ENCODE assay signal across 16 cellular contexts in the genomic region with DNA sequence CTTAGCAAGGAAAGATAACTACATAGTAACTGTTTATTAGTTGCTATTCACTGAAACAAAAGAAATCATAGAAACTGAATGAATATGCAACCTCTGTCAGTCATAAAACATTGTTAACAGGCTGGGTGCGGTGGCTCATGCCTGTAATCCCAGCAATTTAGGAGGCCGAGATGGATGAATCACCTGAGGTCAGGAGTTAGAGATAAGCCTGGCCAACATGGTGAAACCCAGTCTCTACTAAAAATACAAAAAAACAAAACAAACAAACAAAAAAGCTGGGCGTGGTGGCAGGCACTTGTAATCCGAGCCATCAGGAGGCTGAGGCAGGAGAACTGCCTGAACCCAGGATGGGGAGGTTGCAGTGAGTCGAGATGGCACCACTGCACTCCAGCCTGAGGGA. TPM values are rescaled to one million over a fixed set of nuclear protein-coding genes. Genes with fewer than 3 reads are reported as not detected.
"Had no signal": no experiment of that assay in that cellular context is flagged by ENCODE, and none has a peak within 500 bp of the region (broad histone marks: within the 10 kb centered on the region; RNA-seq: fewer than 3 reads in every experiment).

No MANE protein-coding gene starts in this region.

- H3K4me2 ChIP-seq: neural progenitor cell had no signal

- H3K36me3 ChIP-seq: gastroesophageal sphincter, heart right ventricle, neural progenitor cell, pancreas, stomach had no signal

- H2AFZ ChIP-seq: neural progenitor cell had no signal

- DNase-seq: activated CD4-positive, alpha-beta T cell treated with anti-CD3 and anti-CD28 coated beads, Interleukin-2, amount 10 ng/mL, durations not matched to agents 7 days and 5 days; activated naive CD4-positive, alpha-beta T cell; activated T-cell treated with anti-CD3 and anti-CD28 coated beads for 4 hours; aorta; dermis blood vessel endothelial cell; effector memory CD8-positive, alpha-beta T cell; heart right ventricle; pancreas; stimulated activated CD4-positive, alpha-beta T cell treated with anti-CD3 and anti-CD28 coated beads, Interleukin-1b, Interleukin-23, amount 100 ng/mL, for 48 hours; stomach; testis had no signal

- H3K4me3 ChIP-seq: gastroesophageal sphincter, heart right ventricle, neural progenitor cell, pancreas, stomach, testis had no signal

- H3K27me3 ChIP-seq: gastroesophageal sphincter, heart right ventricle, neural progenitor cell, pancreas, stomach, testis had no signal

- ATAC-seq: effector memory CD8-positive, alpha-beta T cell; gastroesophageal sphincter; heart right ventricle; left lobe of liver; pancreas had no signal

- H3K9me3 ChIP-seq: gastroesophageal sphincter, pancreas, stomach, testis had no signal

- H3K9ac ChIP-seq: neural progenitor cell had no signal

- H3K27ac ChIP-seq: gastroesophageal sphincter, heart right ventricle, neural progenitor cell, pancreas, stomach, testis had no signal

- H3K4me1 ChIP-seq: gastroesophageal sphincter, heart right ventricle, neural progenitor cell, stomach, testis had no signal

RNA-seq across cellular contexts. Expression of gene CRB1, which starts 44.1 kb away (rescaled TPM):
- total RNA-seq: chondrocyte, left lobe of liver, lung microvascular endothelial cell had no signal
